ENCODE assay signal across 9 cellular contexts in the genomic region with DNA sequence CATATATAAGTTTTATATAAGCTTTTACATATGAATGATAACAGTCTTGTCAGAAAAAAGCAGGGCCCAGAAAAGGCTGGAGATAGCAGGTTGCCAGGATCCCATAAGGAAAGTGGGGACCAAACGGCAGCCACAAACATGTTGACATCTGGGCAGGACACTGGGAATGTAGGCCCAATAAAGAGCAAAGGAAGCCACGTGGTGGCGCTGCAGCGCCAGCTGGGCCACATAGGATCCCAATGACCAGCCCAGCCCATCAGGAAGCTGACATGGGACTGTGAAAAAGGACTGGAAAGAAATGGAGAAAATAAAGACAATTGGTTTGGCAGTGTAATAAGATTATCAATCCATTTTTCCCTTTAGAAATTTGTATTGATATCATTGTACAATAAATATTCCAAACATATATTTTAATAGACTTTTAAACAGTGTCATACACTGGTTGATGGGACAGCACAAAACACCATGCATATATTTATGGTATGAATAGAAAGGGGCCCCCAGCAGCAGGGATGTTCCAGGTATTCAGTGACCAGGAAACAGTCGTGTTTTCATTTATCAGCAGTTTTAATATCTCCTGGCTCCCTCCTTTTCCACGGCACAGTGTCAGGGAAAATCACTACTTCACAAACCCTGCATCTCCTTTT.
DNase-seq lines count a peak whose midpoint lies in the region; ATAC-seq lines count a peak whose summit lies in the region.
"Had no signal": no experiment of that assay in that cellular context is flagged by ENCODE, and none has a peak within 500 bp of the region (broad histone marks: within the 10 kb centered on the region; RNA-seq: fewer than 3 reads in every experiment).

No MANE protein-coding gene starts in this region.

- peak; percentile 72 for ATAC-seq in HG02885 (IDR thresholded peaks at IDR 0.05; ENCODE audit: poor library complexity, unreplicated experiment)
- ATAC-seq in stimulated activated naive B cell treated with anti-CD40 and anti-IgM and Interleukin-4, amounts not matched to agents 10 μg/mL and 1 μg/mL and 100 μg/mL, for 72 hours (replicated peaks) = peak; percentile 34 to 50
- no peak for ATAC-seq in GM19035 (IDR thresholded peaks at IDR 0.05; ENCODE audit: unreplicated experiment)

- DNase-seq in NCI-H2107 treated with DMSO at 0.1 percent for 48 hours (lab: John Stamatoyannopoulos, UW; ENCODE audit: unreplicated experiment) = peak; percentile 68
- no peak for DNase-seq in NCI-H2107 (lab: John Stamatoyannopoulos, UW)
- DNase-seq in NCI-H2227 treated with DMSO at 0.1 percent for 48 hours (lab: John Stamatoyannopoulos, UW) = peak; percentile 66
- peak in 37 of 58 donors; percentile 3 to 68 (median 26) for DNase-seq in anterior cingulate cortex (lab: John Stamatoyannopoulos, UW)
- DNase-seq in hypothalamus (lab: John Stamatoyannopoulos, UW) = peak in 35 of 51 donors; percentile 2 to 68 (median 28)
- no peak for DNase-seq in stimulated activated naive B cell treated with anti-CD40 and anti-IgM and Interleukin-4, amounts not matched to agents 10 μg/mL and 1 μg/mL and 100 μg/mL, for 72 hours

- H3K9me3 Mint-ChIP-seq in stimulated activated naive B cell treated with anti-CD40 and anti-IgM and Interleukin-4, amounts not matched to agents 10 μg/mL and 1 μg/mL and 100 μg/mL, for 72 hours = no peaks in the 10 kb centered on the region

- no peaks in the 10 kb centered on the region for H3K4me1 Mint-ChIP-seq in stimulated activated naive B cell treated with anti-CD40 and anti-IgM and Interleukin-4, amounts not matched to agents 10 μg/mL and 1 μg/mL and 100 μg/mL, for 72 hours

- H3K36me3 Mint-ChIP-seq in stimulated activated naive B cell treated with anti-CD40 and anti-IgM and Interleukin-4, amounts not matched to agents 10 μg/mL and 1 μg/mL and 100 μg/mL, for 72 hours = no peaks in the 10 kb centered on the region
- H3K36me3 Mint-ChIP-seq: activated naive CD8-positive, alpha-beta T cell had no signal

- H3K27me3 Mint-ChIP-seq in stimulated activated naive B cell treated with anti-CD40 and anti-IgM and Interleukin-4, amounts not matched to agents 10 μg/mL and 1 μg/mL and 100 μg/mL, for 72 hours = no peaks in the 10 kb centered on the region

- H3K27ac Mint-ChIP-seq in stimulated activated naive B cell treated with anti-CD40 and anti-IgM and Interleukin-4, amounts not matched to agents 10 μg/mL and 1 μg/mL and 100 μg/mL, for 72 hours = no peak overlapping the region
- H3K27ac Mint-ChIP-seq: activated naive CD8-positive, alpha-beta T cell had no signal

- H3K4me3 Mint-ChIP-seq in stimulated activated naive B cell treated with anti-CD40 and anti-IgM and Interleukin-4, amounts not matched to agents 10 μg/mL and 1 μg/mL and 100 μg/mL, for 72 hours = no peak overlapping the region
- H3K4me3 Mint-ChIP-seq: activated naive CD8-positive, alpha-beta T cell had no signal

Comparison
In these comparisons a context has a peak if more than half of its experiments do, and no peak if none do; other contexts are left out.
1. DNase-seq: peak in NCI-H2107 treated with DMSO at 0.1 percent for 48 hours (single experiment), NCI-H2227 treated with DMSO at 0.1 percent for 48 hours (single experiment), anterior cingulate cortex (37 of 58) and hypothalamus (35 of 51); none in NCI-H2107 (single experiment) and stimulated activated naive B cell treated with anti-CD40 and anti-IgM and Interleukin-4, amounts not matched to agents 10 μg/mL and 1 μg/mL and 100 μg/mL, for 72 hours (single experiment).